In genomic region chr1:30302808-30303310, GRCh38 we compare ENCODE assay signal across 18 cellular contexts.
DNase-seq lines count a peak whose midpoint lies in the region; ATAC-seq and TF ChIP-seq lines count a peak whose summit lies in the region.
"Had no signal": no experiment of that assay in that cellular context is flagged by ENCODE, and none has a peak within 500 bp of the region (broad histone marks: within the 10 kb centered on the region; RNA-seq: fewer than 3 reads in every experiment).

No MANE protein-coding gene starts in this region.

- DNase-seq in COR-L47 (lab: John Stamatoyannopoulos, UW) (peak; percentile 93), NCI-H2227 treated with DMSO at 0.1 percent for 48 hours (lab: John Stamatoyannopoulos, UW) (peak; percentile 48), coronary artery (ENCODE audit: low spot score) (peak; percentile 26), thyroid gland (no peak), A673 (ENCODE audit: low spot score) (no peak)
- peak; percentile 41 for DNase-seq in Jurkat, Clone E6-1 (ENCODE audit: low read depth, low spot score)
- DNase-seq: activated naive CD8-positive, alpha-beta T cell treated with anti-CD3 and anti-CD28 coated beads for 36 hours; cortex of kidney; KG1; NK-92 treated with Interleukin-12 subunit alpha and Interleukin-12 subunit beta, amount 100 ng/mL, for 24 hours; Peyer's patch; SK-N-SH had no signal

- no peaks in the 10 kb centered on the region for H3K27me3 ChIP-seq in thyroid gland
- H3K27me3 ChIP-seq in A673 (replicated peaks; ENCODE audit: insufficient read depth, low read depth, low read length, poor library complexity) = no peaks in the 10 kb centered on the region
- H3K27me3 ChIP-seq: Peyer's patch, right lobe of liver had no signal

- TF ChIP-seq CTCF in coronary artery (IDR thresholded peaks at IDR 0.05) (no peak), thyroid gland (IDR thresholded peaks at IDR 0.05) (no peak), A673 (conservative IDR thresholded peaks at IDR 0.05; ENCODE audit: low read depth, low read length) (no peak)

- peaks cover under 1% of the 10 kb centered on the region for H3K9me3 Mint-ChIP-seq in activated T-helper 17 cell treated with anti-CD3 and anti-CD28 coated beads, Interleukin-2, amount 50 U/mL, for 72 hours
- H3K9me3 Mint-ChIP-seq: activated T-helper 1 cell treated with anti-CD3 and anti-CD28 coated beads, Interleukin-12 subunit alpha, Interleukin-12 subunit beta, Interleukin-2, Interleukin-4 antibody, amounts not matched to agents 30 ng/mL and 10 ng/mL and 1 ng/mL, durations not matched to agents 14 hours and 24 hours and 36 hours had no signal

- H3K4me3 ChIP-seq in Jurkat, Clone E6-1 (ENCODE audit: low read length) = no peak overlapping the region
- H3K4me3 ChIP-seq in coronary artery (no peak overlapping the region), thyroid gland (replicated peaks in 1 of 3) (no peak overlapping the region), A673 (ENCODE audit: low read depth, low read length, poor library complexity, severe bottlenecking) (no peak overlapping the region)
- H3K4me3 ChIP-seq: hepatocyte, lung, Peyer's patch, right lobe of liver had no signal

- H3K36me3 ChIP-seq in thyroid gland (no peaks in the 10 kb centered on the region), A673 (ENCODE audit: insufficient read depth, low read length, poor library complexity, severe bottlenecking) (no peaks in the 10 kb centered on the region)
- H3K36me3 ChIP-seq: Peyer's patch, right lobe of liver had no signal

- H3K4me1 ChIP-seq in thyroid gland (no peaks in the 10 kb centered on the region), A673 (ENCODE audit: insufficient read depth, low read length, poor library complexity, severe bottlenecking) (no peaks in the 10 kb centered on the region)
- H3K4me1 ChIP-seq: Peyer's patch, right lobe of liver had no signal

- no peaks in the 10 kb centered on the region for H3K36me3 Mint-ChIP-seq in activated T-helper 17 cell treated with anti-CD3 and anti-CD28 coated beads, Interleukin-2, amount 50 U/mL, for 72 hours (ENCODE audit: low read depth)
- H3K36me3 Mint-ChIP-seq: activated naive CD8-positive, alpha-beta T cell treated with anti-CD3 and anti-CD28 coated beads for 36 hours; brain had no signal

- no TSS peak for BruUV-seq in A673 (replicated peaks; lab: Mats Ljungman, UMichigan)

- TF ChIP-seq POLR2A in thyroid gland (IDR thresholded peaks at IDR 0.05) = no peak

- H3K27ac ChIP-seq in coronary artery = no peak overlapping the region
- no peak overlapping the region for H3K27ac ChIP-seq in thyroid gland
- H3K27ac ChIP-seq in A673 (ENCODE audit: low read depth, low read length, poor library complexity, severe bottlenecking) = no peak overlapping the region
- H3K27ac ChIP-seq: hepatocyte, Peyer's patch, right lobe of liver had no signal

- POLR2A ChIA-PET in A673 (lab: Charles Lee; ENCODE audit: low non-redundant PET) = no interaction called here

- WGBS in thyroid gland, 2 donors = 40 to 44% methylated on average over 7 of the region's 7 CpGs

- ATAC-seq in activated T-helper 17 cell treated with anti-CD3 and anti-CD28 coated beads, Interleukin-2, amount 50 U/mL, for 72 hours (replicated peaks) = no peak
- ATAC-seq: right lobe of liver had no signal

- CTCF ChIA-PET in A673 (lab: Charles Lee) = interaction anchor here (0.5 kb wide), 1 partner anchor 191 kb away, joined by 3 read pairs; no protein-coding TSS in a partner anchor

- intact Hi-C loops in thyroid gland (cut with DNase I) = no loop called here
- intact Hi-C loops in A673 (cut with micrococcal nuclease; ENCODE audit: unreplicated experiment) = no loop called here

- H3K4me1 Mint-ChIP-seq in activated T-helper 17 cell treated with anti-CD3 and anti-CD28 coated beads, Interleukin-2, amount 50 U/mL, for 72 hours = no peaks in the 10 kb centered on the region
- H3K4me1 Mint-ChIP-seq: activated naive CD8-positive, alpha-beta T cell treated with anti-CD3 and anti-CD28 coated beads for 36 hours had no signal

- H3K27ac Mint-ChIP-seq in activated T-helper 17 cell treated with anti-CD3 and anti-CD28 coated beads, Interleukin-2, amount 50 U/mL, for 72 hours = no peak overlapping the region
- H3K27ac Mint-ChIP-seq: activated naive CD8-positive, alpha-beta T cell treated with anti-CD3 and anti-CD28 coated beads for 36 hours; activated T-helper 1 cell treated with anti-CD3 and anti-CD28 coated beads, Interleukin-12 subunit alpha, Interleukin-12 subunit beta, Interleukin-2, Interleukin-4 antibody, amounts not matched to agents 30 ng/mL and 10 ng/mL and 1 ng/mL, durations not matched to agents 14 hours and 24 hours and 36 hours had no signal

- H3K9me3 ChIP-seq in thyroid gland (no peaks in the 10 kb centered on the region), A673 (ENCODE audit: low read depth, low read length, poor library complexity, severe bottlenecking) (peaks cover under 1% of the 10 kb centered on the region)
- H3K9me3 ChIP-seq: Peyer's patch, right lobe of liver, SK-N-SH had no signal

- H3K27me3 Mint-ChIP-seq in activated T-helper 17 cell treated with anti-CD3 and anti-CD28 coated beads, Interleukin-2, amount 50 U/mL, for 72 hours = peaks cover 41% of the 10 kb centered on the region

- H3K4me3 Mint-ChIP-seq in activated T-helper 17 cell treated with anti-CD3 and anti-CD28 coated beads, Interleukin-2, amount 50 U/mL, for 72 hours = no peak overlapping the region
- H3K4me3 Mint-ChIP-seq: activated naive CD8-positive, alpha-beta T cell treated with anti-CD3 and anti-CD28 coated beads for 36 hours; activated T-helper 1 cell treated with anti-CD3 and anti-CD28 coated beads, Interleukin-12 subunit alpha, Interleukin-12 subunit beta, Interleukin-2, Interleukin-4 antibody, amounts not matched to agents 30 ng/mL and 10 ng/mL and 1 ng/mL, durations not matched to agents 14 hours and 24 hours and 36 hours; brain had no signal

Comparison
In these comparisons a context has a peak if more than half of its experiments do, and no peak if none do; other contexts are left out.
1. DNase-seq: peak in COR-L47 (single experiment), Jurkat, Clone E6-1 (single experiment), NCI-H2227 treated with DMSO at 0.1 percent for 48 hours (single experiment) and coronary artery (single experiment); none in thyroid gland (0 of 2) and A673 (single experiment).